12 cellular contexts compared by ENCODE assay signal in the genomic region with DNA sequence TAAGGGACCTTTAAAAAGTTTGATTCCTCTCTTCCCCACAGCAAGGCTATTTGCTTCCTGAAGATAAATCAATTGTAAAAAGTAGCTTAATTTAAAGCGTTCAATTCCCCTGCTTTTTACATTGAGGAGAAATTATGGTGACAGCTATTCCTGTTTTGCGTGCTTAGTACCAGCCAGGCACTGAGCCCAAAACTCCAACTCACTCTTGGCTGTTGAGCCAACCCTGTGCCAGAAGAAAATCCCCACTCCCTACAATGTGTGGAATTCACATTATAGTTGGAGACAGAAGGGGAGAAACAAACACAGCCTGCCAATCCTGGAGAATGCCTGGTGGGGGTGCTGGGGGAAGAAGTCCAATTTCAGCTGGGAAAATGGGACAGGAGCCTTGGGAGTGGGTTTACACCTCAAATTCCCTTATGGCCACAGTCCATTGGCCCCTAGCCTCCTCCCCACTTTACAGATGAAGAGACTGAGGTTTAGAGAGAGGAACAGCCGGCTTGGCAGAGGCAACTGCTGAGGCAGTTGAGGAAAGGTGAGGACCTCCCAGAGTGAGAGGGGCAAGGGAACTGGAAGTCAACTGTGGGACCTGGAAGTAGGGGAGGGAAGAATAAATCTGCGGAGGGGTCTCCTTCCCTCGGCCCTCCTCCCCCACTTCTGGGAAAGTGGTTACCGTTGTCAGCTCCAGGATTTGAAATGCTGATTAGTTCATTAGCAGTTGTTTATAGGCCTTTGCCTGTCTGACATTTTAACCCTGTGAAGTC. TPM values are rescaled to one million over a fixed set of nuclear protein-coding genes. Genes with fewer than 3 reads are reported as not detected.
DNase-seq lines count a peak whose midpoint lies in the region; ATAC-seq and TF ChIP-seq lines count a peak whose summit lies in the region.
"Had no signal": no experiment of that assay in that cellular context is flagged by ENCODE, and none has a peak within 500 bp of the region (broad histone marks: within the 10 kb centered on the region; RNA-seq: fewer than 3 reads in every experiment).

No MANE protein-coding gene starts in this region.

- CTCF ChIA-PET in MCF 10A (lab: Yijun Ruan, JAX), result interaction anchor here (0.6 to 1.0 kb wide), 4 partner anchors 8 to 1138 kb away, joined by 3 to 5 read pairs (median 4); no protein-coding TSS in a partner anchor

- no peak overlapping the region for H3K27ac Mint-ChIP-seq in MCF 10A (ENCODE audit: low read depth, unreplicated experiment)

- DNase-seq in breast epithelium (ENCODE audit: low spot score in 2 of 2) (no peak), MCF 10A (ENCODE audit: unreplicated experiment) (no peak), medulla oblongata (ENCODE audit: extremely low spot score) (peak; percentile 31), upper lobe of right lung (no peak), NCI-H1092 treated with DMSO at 0.1 percent for 48 hours (lab: John Stamatoyannopoulos, UW) (no peak)
- DNase-seq in stimulated activated CD4-positive, alpha-beta T cell treated with anti-CD3 and anti-CD28 coated beads, Interleukin-15, amount 100 ng/mL, for 24 hours, result no peak
- DNase-seq: DMS79 treated with DMSO at 0.1 percent for 48 hours, NCI-H1105, NCI-H748 treated with DMSO at 0.1 percent for 48 hours, SJCRH30 had no signal

- intact Hi-C loops in breast epithelium (cut with DNase I; ENCODE audit: low total_unique reads) (no loop called here), MCF 10A (cut with micrococcal nuclease) (no loop called here), upper lobe of right lung (cut with DNase I) (no loop called here)

- TF ChIP-seq CTCF in breast epithelium (IDR thresholded peaks at IDR 0.05), result no peak
- TF ChIP-seq CTCF in MCF 10A (IDR thresholded peaks at IDR 0.05; ENCODE audit: unreplicated experiment), result no peak
- no peak for TF ChIP-seq CTCF in upper lobe of right lung (IDR thresholded peaks at IDR 0.05)

- no peaks in the 10 kb centered on the region for H3K27me3 ChIP-seq in breast epithelium
- H3K27me3 ChIP-seq in upper lobe of right lung, result no peaks in the 10 kb centered on the region
- H3K27me3 ChIP-seq: SJCRH30 had no signal

- H3K4me1 Mint-ChIP-seq in MCF 10A (ENCODE audit: insufficient read depth, unreplicated experiment), result peaks cover 14% of the 10 kb centered on the region

- H3K9me3 ChIP-seq in breast epithelium (no peaks in the 10 kb centered on the region), upper lobe of right lung (no peaks in the 10 kb centered on the region)
- H3K9me3 ChIP-seq: SJCRH30 had no signal

- H3K27ac ChIP-seq in breast epithelium (peak overlapping the region; percentile 22 to 92), cingulate gyrus (ENCODE audit: low read depth, low read length) (peak overlapping the region; percentile 83), upper lobe of right lung (no peak overlapping the region)
- H3K27ac ChIP-seq: SJCRH30 had no signal

- no peaks in the 10 kb centered on the region for H3K36me3 ChIP-seq in breast epithelium
- H3K36me3 ChIP-seq in upper lobe of right lung, result no peaks in the 10 kb centered on the region
- H3K36me3 ChIP-seq: SJCRH30 had no signal

- POLR2A ChIA-PET in MCF 10A (lab: Yijun Ruan, JAX), result interaction anchor here (0.6 to 1.0 kb wide), 3 partner anchors 12 to 740 kb away, joined by 3 to 4 read pairs (median 3); a partner anchor contains a TSS

- H3K27me3 Mint-ChIP-seq in MCF 10A (ENCODE audit: insufficient read depth, unreplicated experiment), result no peaks in the 10 kb centered on the region

- H3K4me3 Mint-ChIP-seq in MCF 10A (ENCODE audit: unreplicated experiment), result no peak overlapping the region

- H3K9me3 Mint-ChIP-seq in MCF 10A (ENCODE audit: unreplicated experiment), result no peaks in the 10 kb centered on the region

- BruUV-seq in MCF 10A (replicated peaks; lab: Mats Ljungman, UMichigan), result no TSS peak

- H3K4me3 ChIP-seq in breast epithelium (no peak overlapping the region), upper lobe of right lung (no peak overlapping the region)
- H3K4me3 ChIP-seq: SJCRH30 had no signal

- peaks cover 0 to 10% of the 10 kb centered on the region in 2 donors for H3K4me1 ChIP-seq in breast epithelium
- H3K4me1 ChIP-seq in upper lobe of right lung, result no peaks in the 10 kb centered on the region

- ATAC-seq in upper lobe of right lung (peak; percentile 42), GM21528 (IDR thresholded peaks at IDR 0.05; ENCODE audit: low FRiP score, unreplicated experiment) (no peak)

- TF ChIP-seq POLR2A in breast epithelium (IDR thresholded peaks at IDR 0.05), result no peak

- no peaks in the 10 kb centered on the region for H3K36me3 Mint-ChIP-seq in MCF 10A (ENCODE audit: insufficient read depth, unreplicated experiment)

RNA-seq across cellular contexts. Expression of a gene that starts 26.1 kb away (rescaled TPM):
- total RNA-seq in breast epithelium (100 to 1,000 TPM in 1 of 3 donors, 10 to 100 TPM in 1, under 1 TPM in 1; 0.16 to 127 (median 86.5) TPM), MCF 10A (2022) (37.6 and 37.7 TPM in 2 replicates), upper lobe of right lung (128 TPM)
- total RNA-seq: SJCRH30 had no signal
